Comparison of ENCODE assay signal across 16 cellular contexts in genomic region chr15:66959066-66959465, GRCh38.
DNase-seq lines count a peak whose midpoint lies in the region; ATAC-seq, FAIRE-seq and TF ChIP-seq lines count a peak whose summit lies in the region.
"Had no signal": no experiment of that assay in that cellular context is flagged by ENCODE, and none has a peak within 500 bp of the region (broad histone marks: within the 10 kb centered on the region; RNA-seq: fewer than 3 reads in every experiment).

No MANE protein-coding gene starts in this region.

- no peak overlapping the region for H3K9ac ChIP-seq in BLaER1 treated with 17β-estradiol and CSF1 and Interleukin-3, amounts not matched to agents 10 nM and 100 nM
- H3K9ac ChIP-seq in H1 (replicated peaks in 1 of 4; ENCODE audit: extremely low read depth in 1 of 4, low read depth in 3 of 4, low read length in 3 of 4), result no peak overlapping the region

- H4K20me1 ChIP-seq in BLaER1 treated with 17β-estradiol and CSF1 and Interleukin-3, amounts not matched to agents 10 nM and 100 nM, result no peaks in the 10 kb centered on the region
- no peaks in the 10 kb centered on the region for H4K20me1 ChIP-seq in H1 (replicated peaks in 1 of 2; ENCODE audit: control insufficient read depth in 1 of 2, insufficient read depth in 2 of 2, low read length in 2 of 2)

- FAIRE-seq in H1 (lab: Jason Lieb, UNC), result no peak
- FAIRE-seq: GM12892, GM18507 had no signal

- POLR2A ChIA-PET in Panc1 (lab: Charles Lee), result interaction anchor here (0.7 kb wide), 1 partner anchor 577 kb away, joined by 3 read pairs; no protein-coding TSS in a partner anchor
- POLR2A ChIA-PET in H1 (lab: Charles Lee; ENCODE audit: partially characterized antibody), result no interaction called here

- H2AK5ac ChIP-seq in H1 (ENCODE audit: low read depth, low read length), result no peak overlapping the region

- 95% methylated on average over 10 of the region's 10 CpGs; no CpG with 5 or more reads in 1 of the 2 experiments for WGBS in H1 (ENCODE audit: extremely low coverage in 1 of 2, insufficient coverage in 1 of 2, insufficient read length in 1 of 2, insufficient replicate concordance in 2 of 2, low coverage in 1 of 2, low lambda C conversion rate in 2 of 2, missing lambda C conversion rate in 1 of 2), 2 experiments

- CTCF ChIA-PET in Panc1 (lab: Charles Lee), result no interaction called here
- CTCF ChIA-PET in H1 (lab: Charles Lee; ENCODE audit: partially characterized antibody), result interaction anchor here (0.7 to 2.4 kb wide), 5 partner anchors 10 to 216 kb away, joined by 3 to 11 read pairs (median 3); no protein-coding TSS in a partner anchor

- H4K5ac ChIP-seq in H1 (ENCODE audit: insufficient read length, low read depth, low read length), result no peak overlapping the region

- peak overlapping the region; percentile 12; the same call in 1 of the 2 replicates for H4K8ac ChIP-seq in H1 (ENCODE audit: extremely low read depth, insufficient read depth, low read length)

- H3K14ac ChIP-seq in H1 (ENCODE audit: insufficient read length), result no peak overlapping the region

- peak overlapping the region; percentile 35 for H4K91ac ChIP-seq in H1 (replicated peaks; ENCODE audit: insufficient read length, low read length)

- no peak overlapping the region for H2BK120ac ChIP-seq in H1 (replicated peaks; ENCODE audit: low read depth, low read length)

- H2AFZ ChIP-seq in H1 (ENCODE audit: low read length), result no peak overlapping the region
- H2AFZ ChIP-seq: GM23338 had no signal

- in situ Hi-C loops in Panc1 (cut with HindIII; ENCODE audit: low pct_unique_long_range_greater_than_20kb, low sequenced_read_pairs), result no loop called here

- intact Hi-C loops in Panc1 (cut with micrococcal nuclease; ENCODE audit: unreplicated experiment), result no loop called here

- H3K23me2 ChIP-seq in H1 (ENCODE audit: low read depth, low read length), result no peaks in the 10 kb centered on the region

- no peak overlapping the region for H2BK12ac ChIP-seq in H1 (ENCODE audit: low read depth, low read length)

- TF ChIP-seq POLR2A in H1 (IDR thresholded peaks at IDR 0.05; ENCODE audit: control extremely low read depth in 1 of 2, low read depth in 2 of 2, low read length in 2 of 2), result no peak

- H2BK5ac ChIP-seq in H1 (ENCODE audit: low read depth, low read length), result no peak overlapping the region

- TF ChIP-seq CTCF in Panc1 (IDR thresholded peaks at IDR 0.05), result no peak
- no peak for TF ChIP-seq CTCF in H1 (IDR thresholded peaks at IDR 0.05; ENCODE audit: control extremely low read depth in 1 of 3, insufficient read depth in 1 of 3, low read depth in 1 of 3, low read length in 3 of 3)

- no peak for TF ChIP-seq RAD21 in H1 (IDR thresholded peaks at IDR 0.05 in 1 of 2, conservative IDR thresholded peaks at IDR 0.05 in 1 of 2; ENCODE audit: low read depth in 2 of 2, low read length in 2 of 2)

- no peak overlapping the region for H3K18ac ChIP-seq in H1 (ENCODE audit: extremely low read depth, low read length)

- no TSS peak for BruUV-seq in Panc1 (replicated peaks; lab: Mats Ljungman, UMichigan)

- TF ChIP-seq EP300 in H1 (IDR thresholded peaks at IDR 0.05; ENCODE audit: borderline replicate concordance in 1 of 2, low read depth in 2 of 2, low read length in 2 of 2), result no peak

- H3K36me3 ChIP-seq in BLaER1 treated with 17β-estradiol and CSF1 and Interleukin-3, amounts not matched to agents 10 nM and 100 nM, result no peaks in the 10 kb centered on the region
- H3K36me3 ChIP-seq in Panc1 (ENCODE audit: control insufficient read depth, insufficient read depth, low read length) (no peaks in the 10 kb centered on the region), H1 (ENCODE audit: control insufficient read depth in 2 of 4, insufficient read depth in 4 of 4, low read length in 3 of 4) (no peaks in the 10 kb centered on the region)

- H3K79me1 ChIP-seq in H1 (ENCODE audit: low read depth, low read length), result no peaks in the 10 kb centered on the region

- H3K23ac ChIP-seq in H1 (ENCODE audit: insufficient read length), result no peak overlapping the region

- peaks cover 0 to 4% (median 0%) of the 10 kb centered on the region in 11 experiments; a peak in 1 of 22 replicates for H3K27me3 ChIP-seq in BLaER1 treated with 17β-estradiol and CSF1 and Interleukin-3, amounts not matched to agents 10 nM and 100 nM
- H3K27me3 ChIP-seq in Panc1 (ENCODE audit: control insufficient read depth, insufficient read depth, low read length) (no peaks in the 10 kb centered on the region), H1 (replicated peaks in 1 of 4; ENCODE audit: control insufficient read depth in 3 of 4, extremely low read depth in 1 of 4, insufficient read depth in 3 of 4, low read length in 3 of 4) (no peaks in the 10 kb centered on the region)

- peaks cover 46 to 69% (median 52%) of the 10 kb centered on the region in 10 experiments for H3K4me1 ChIP-seq in BLaER1 treated with 17β-estradiol and CSF1 and Interleukin-3, amounts not matched to agents 10 nM and 100 nM
- H3K4me1 ChIP-seq in Panc1 (ENCODE audit: control insufficient read depth, insufficient read depth, low read length) (peaks cover 16% of the 10 kb centered on the region), H1 (replicated peaks in 1 of 4; ENCODE audit: control insufficient read depth in 3 of 4, insufficient read depth in 4 of 4, low read length in 3 of 4) (peaks cover 0 to 3% (median 0%) of the 10 kb centered on the region in 4 experiments; a peak in 1 of 7 replicates)

- ATAC-seq in Panc1 (no peak), GM21367 (IDR thresholded peaks at IDR 0.05; ENCODE audit: unreplicated experiment) (no peak), HG02623 (IDR thresholded peaks at IDR 0.05; ENCODE audit: unreplicated experiment) (no peak)
- ATAC-seq: GM23338, K562 had no signal

- no peak overlapping the region for H2BK20ac ChIP-seq in H1 (ENCODE audit: low read length)

- DNase-seq in Panc1 (ENCODE audit: low read depth, low spot score), result no peak
- no peak for DNase-seq in H1 (ENCODE audit: low read depth in 1 of 2, low spot score in 2 of 2)
- no peak for DNase-seq in COR-L47 (lab: John Stamatoyannopoulos, UW)
- DNase-seq: CD4-positive, alpha-beta T cell; DMS153; DMS79; GDM1; H9 had no signal

- H3K56ac ChIP-seq in H1 (replicated peaks; ENCODE audit: insufficient read length, low read depth, low read length), result no peak overlapping the region

- H3K9me3 ChIP-seq in BLaER1 treated with 17β-estradiol and CSF1 and Interleukin-3, amounts not matched to agents 10 nM and 100 nM (replicated peaks in 1 of 11), result no peaks in the 10 kb centered on the region
- H3K9me3 ChIP-seq in Panc1 (ENCODE audit: control insufficient read depth, insufficient read depth, low read depth, low read length) (no peaks in the 10 kb centered on the region), H1 (ENCODE audit: insufficient read depth in 2 of 2, low read depth in 1 of 2, low read length in 1 of 2) (no peaks in the 10 kb centered on the region)

- peak overlapping the region; percentile 6 to 77 (median 60); a peak in 19 of 22 replicates for H3K4me2 ChIP-seq in BLaER1 treated with 17β-estradiol and CSF1 and Interleukin-3, amounts not matched to agents 10 nM and 100 nM
- no peak overlapping the region for H3K4me2 ChIP-seq in H1 (ENCODE audit: insufficient read depth in 1 of 2, low read depth in 2 of 2, low read length in 2 of 2)
- H3K4me2 ChIP-seq: GM23338 had no signal

- H2BK15ac ChIP-seq in H1 (ENCODE audit: low read length), result no peak overlapping the region

- peak overlapping the region in 1 of 11 experiments; percentile 10; a peak in 1 of 22 replicates for H3K27ac ChIP-seq in BLaER1 treated with 17β-estradiol and CSF1 and Interleukin-3, amounts not matched to agents 10 nM and 100 nM
- H3K27ac ChIP-seq in Panc1 (ENCODE audit: low read length) (peak overlapping the region; percentile 30), H1 (ENCODE audit: low read depth, low read length) (no peak overlapping the region)
- H3K27ac ChIP-seq: C4-2B had no signal

- no peak overlapping the region for H3K4ac ChIP-seq in H1 (replicated peaks; ENCODE audit: insufficient read length, low read depth, low read length)

- no peak overlapping the region for H3K4me3 ChIP-seq in BLaER1 treated with 17β-estradiol and CSF1 and Interleukin-3, amounts not matched to agents 10 nM and 100 nM
- H3K4me3 ChIP-seq in Panc1 (ENCODE audit: low read depth in 2 of 2, low read length in 2 of 2), result no peak overlapping the region
- no peak overlapping the region for H3K4me3 ChIP-seq in H1 (ENCODE audit: extremely low read depth in 1 of 4, insufficient read depth in 2 of 4, low read depth in 3 of 4, low read length in 4 of 4)
- H3K4me3 ChIP-seq: GM23338, K562 had no signal

- H3K79me2 ChIP-seq in H1 (ENCODE audit: control insufficient read depth in 1 of 2, insufficient read depth in 2 of 2, low read length in 2 of 2), result no peaks in the 10 kb centered on the region

TF ChIP-seq in H1, 55 proteins besides CTCF, POLR2A, EP300 and RAD21 (continues in another document):
- TF ChIP-seq EGR1 (IDR thresholded peaks at IDR 0.05; ENCODE audit: borderline replicate concordance, low read depth, low read length), result no peak
- TF ChIP-seq SIRT6 (IDR thresholded peaks at IDR 0.05; ENCODE audit: low read length), result no peak
- no peak for TF ChIP-seq POLR2AphosphoS5 (IDR thresholded peaks at IDR 0.05; ENCODE audit: low read depth, low read length)
- no peak for TF ChIP-seq USF2 (IDR thresholded peaks at IDR 0.05; ENCODE audit: low read length)
- no peak for TF ChIP-seq MAFK (IDR thresholded peaks at IDR 0.05; ENCODE audit: low read depth, low read length)
- TF ChIP-seq ASH2L (IDR thresholded peaks at IDR 0.05; ENCODE audit: low read length), result no peak
- TF ChIP-seq NRF1 (IDR thresholded peaks at IDR 0.05; ENCODE audit: low read depth, low read length), result no peak
- TF ChIP-seq RBBP5 (IDR thresholded peaks at IDR 0.05; ENCODE audit: borderline replicate concordance, low read depth, low read length), result no peak
- TF ChIP-seq SP2 (IDR thresholded peaks at IDR 0.05; ENCODE audit: low read length), result no peak
- TF ChIP-seq MAX (IDR thresholded peaks at IDR 0.05), result no peak
- no peak for TF ChIP-seq SIX5 (IDR thresholded peaks at IDR 0.05; ENCODE audit: low read depth, low read length)
- no peak for TF ChIP-seq CBX5 (IDR thresholded peaks at IDR 0.05; ENCODE audit: low read depth, low read length)
- no peak for TF ChIP-seq CHD2 (IDR thresholded peaks at IDR 0.05; ENCODE audit: low read length)
- no peak for TF ChIP-seq JUND (IDR thresholded peaks at IDR 0.05; ENCODE audit: low read length)
- no peak for TF ChIP-seq RFX5 (IDR thresholded peaks at IDR 0.05; ENCODE audit: borderline replicate concordance, low read depth, low read length)

Comparison
In these comparisons a context has a peak if more than half of its experiments do, and no peak if none do; other contexts are left out.
1. H3K4me2 ChIP-seq: peak in BLaER1 treated with 17β-estradiol and CSF1 and Interleukin-3, amounts not matched to agents 10 nM and 100 nM (11 of 11); none in H1 (0 of 2).